In genomic region chr3:55364426-55364825, GRCh38 we compare ENCODE assay signal across 17 cellular contexts.
"Had no signal": no experiment of that assay in that cellular context is flagged by ENCODE, and none has a peak within 500 bp of the region (broad histone marks: within the 10 kb centered on the region; RNA-seq: fewer than 3 reads in every experiment).

No MANE protein-coding gene starts in this region.

- H3K36me3 ChIP-seq: adrenal gland, brain microvascular endothelial cell, right lobe of liver, upper lobe of left lung had no signal

- H3K9me3 ChIP-seq: adrenal gland, right lobe of liver, upper lobe of left lung had no signal

- H3K27ac Mint-ChIP-seq: activated CD4-positive, alpha-beta T cell treated with anti-CD3 and anti-CD28 coated beads for 36 hours; activated naive CD4-positive, alpha-beta T cell treated with anti-CD3 and anti-CD28 coated beads for 36 hours; natural killer cell treated with Interleukin-12 subunit alpha and Interleukin-12 subunit beta and Interleukin-15 and Interleukin-18, amount 100 ng/mL, for 72 hours; progenitor cell of endocrine pancreas; T-cell had no signal

- H3K4me3 ChIP-seq: adrenal gland, right lobe of liver, upper lobe of left lung had no signal

- H3K9me3 Mint-ChIP-seq: activated naive CD4-positive, alpha-beta T cell treated with anti-CD3 and anti-CD28 coated beads for 36 hours had no signal

- H3K27ac ChIP-seq: adrenal gland, brain microvascular endothelial cell, right lobe of liver, upper lobe of left lung, VCaP had no signal

- H3K4me1 Mint-ChIP-seq: activated CD4-positive, alpha-beta T cell treated with anti-CD3 and anti-CD28 coated beads for 36 hours; T-cell had no signal

- H3K36me3 Mint-ChIP-seq: natural killer cell treated with Interleukin-12 subunit alpha and Interleukin-12 subunit beta and Interleukin-15 and Interleukin-18, amount 100 ng/mL, for 72 hours; T-cell had no signal

- H3K4me1 ChIP-seq: adrenal gland, right lobe of liver, upper lobe of left lung had no signal

- DNase-seq: activated CD4-positive, alpha-beta T cell treated with anti-CD3 and anti-CD28 coated beads for 36 hours; activated naive CD4-positive, alpha-beta T cell treated with anti-CD3 and anti-CD28 coated beads for 36 hours; adrenal gland; brain microvascular endothelial cell; cerebellar nuclear complex; foreskin fibroblast; mammary epithelial cell; nucleus accumbens; right lobe of liver; stimulated activated CD4-positive, alpha-beta T cell treated with anti-CD3 and anti-CD28 coated beads, Interleukin-12 subunit alpha, Interleukin-12 subunit beta, amount 100 ng/mL, for 4 hours; stimulated activated naive CD4-positive, alpha-beta T cell; substantia nigra; T-cell; upper lobe of left lung had no signal

- ATAC-seq: activated CD4-positive, alpha-beta T cell treated with anti-CD3 and anti-CD28 coated beads for 36 hours; natural killer cell treated with Interleukin-12 subunit alpha and Interleukin-12 subunit beta and Interleukin-15 and Interleukin-18, amount 100 ng/mL, for 72 hours; right lobe of liver; T-cell had no signal

- H3K27me3 Mint-ChIP-seq: activated CD4-positive, alpha-beta T cell treated with anti-CD3 and anti-CD28 coated beads for 36 hours; natural killer cell treated with Interleukin-12 subunit alpha and Interleukin-12 subunit beta and Interleukin-15 and Interleukin-18, amount 100 ng/mL, for 72 hours; progenitor cell of endocrine pancreas; T-cell had no signal

- H3K4me3 Mint-ChIP-seq: activated CD4-positive, alpha-beta T cell treated with anti-CD3 and anti-CD28 coated beads for 36 hours; activated naive CD4-positive, alpha-beta T cell treated with anti-CD3 and anti-CD28 coated beads for 36 hours; natural killer cell treated with Interleukin-12 subunit alpha and Interleukin-12 subunit beta and Interleukin-15 and Interleukin-18, amount 100 ng/mL, for 72 hours; T-cell had no signal

- H3K27me3 ChIP-seq: adrenal gland, brain microvascular endothelial cell, right lobe of liver, upper lobe of left lung had no signal
